In genomic region chr6:53692172-53692571, GRCh38 we compare ENCODE assay signal across 24 cellular contexts. TPM values are rescaled to one million over a fixed set of nuclear protein-coding genes. Genes with fewer than 3 reads are reported as not detected.
DNase-seq lines count a peak whose midpoint lies in the region; ATAC-seq and TF ChIP-seq lines count a peak whose summit lies in the region.
"Had no signal": no experiment of that assay in that cellular context is flagged by ENCODE, and none has a peak within 500 bp of the region (broad histone marks: within the 10 kb centered on the region; RNA-seq: fewer than 3 reads in every experiment).

No MANE protein-coding gene starts in this region.

- H3K4me1 ChIP-seq in gastrocnemius medialis = peaks cover 18 to 29% of the 10 kb centered on the region in 2 donors
- H3K4me1 ChIP-seq: SJSA1 had no signal

- intact Hi-C loops in gastrocnemius medialis (cut with DNase I; ENCODE audit: low total_unique reads) = no loop called here

- no peak for TF ChIP-seq CTCF in gastrocnemius medialis (IDR thresholded peaks at IDR 0.05 in 4 of 5, conservative IDR thresholded peaks at IDR 0.05 in 1 of 5)

- no peaks in the 10 kb centered on the region for H3K27me3 ChIP-seq in gastrocnemius medialis
- H3K27me3 ChIP-seq: body of pancreas, SJSA1 had no signal

- ATAC-seq in GM18870 (IDR thresholded peaks at IDR 0.05; ENCODE audit: unreplicated experiment) = peak; percentile 27
- peak; percentile 38 for ATAC-seq in GM21447 (IDR thresholded peaks at IDR 0.05; ENCODE audit: unreplicated experiment)
- peak; percentile 49 for ATAC-seq in HG03354 (IDR thresholded peaks at IDR 0.05; ENCODE audit: poor library complexity, severe bottlenecking, unreplicated experiment)
- ATAC-seq in gastrocnemius medialis = no peak
- no peak for ATAC-seq in GM18502 (IDR thresholded peaks at IDR 0.05; ENCODE audit: poor library complexity, unreplicated experiment)
- ATAC-seq in GM18868 (IDR thresholded peaks at IDR 0.05; ENCODE audit: unreplicated experiment) = no peak
- ATAC-seq: body of pancreas, natural killer cell had no signal

- in situ Hi-C loops in gastrocnemius medialis (cut with MboI; ENCODE audit: low sequenced_read_pairs in 4 of 4) = no loop called here

- peak overlapping the region in 1 of 4 donors; percentile 6 for H3K4me3 ChIP-seq in gastrocnemius medialis
- H3K4me3 ChIP-seq: body of pancreas, SJSA1 had no signal

- H3K27ac ChIP-seq in gastrocnemius medialis = peak overlapping the region; percentile 53 to 70 (median 61)
- H3K27ac ChIP-seq: body of pancreas, SJSA1 had no signal

- H3K9me3 ChIP-seq in gastrocnemius medialis = no peaks in the 10 kb centered on the region
- H3K9me3 ChIP-seq: body of pancreas, SJSA1 had no signal

- DNase-seq in gastrocnemius medialis = no peak
- no peak for DNase-seq in NCI-H1105 (lab: John Stamatoyannopoulos, UW)
- DNase-seq: activated B cell treated with CpG ODN at 0.5 μM for 24 hours; activated CD8-positive, alpha-beta memory T cell treated with anti-CD3 and anti-CD28 coated beads for 24 hours; activated naive CD8-positive, alpha-beta T cell treated with anti-CD3 and anti-CD28 coated beads for 36 hours; AML-193; body of pancreas; cortex of kidney; EL; kidney glomerular epithelial cell; mesenchymal stem cell; natural killer cell; NCI-H2029 treated with DMSO at 0.1 percent for 48 hours; NCI-H510A; posterior cingulate gyrus; T-helper 2 cell had no signal

- no peak for TF ChIP-seq POLR2A in gastrocnemius medialis (IDR thresholded peaks at IDR 0.05)

- no peaks in the 10 kb centered on the region for H3K36me3 ChIP-seq in gastrocnemius medialis
- H3K36me3 ChIP-seq: SJSA1 had no signal

RNA-seq across cellular contexts. Expression of gene KLHL31, which starts 26.6 kb away (rescaled TPM):
- total RNA-seq in gastrocnemius medialis = 10 to 100 TPM; 11.5 to 76.1 (median 25.6) TPM
- total RNA-seq: endothelial cell of umbilical vein, OCI-LY7 had no signal

Comparison
In these comparisons a context has a peak if more than half of its experiments do, and no peak if none do; other contexts are left out.
1. ATAC-seq: peak in GM18870 (single experiment), GM21447 (single experiment) and HG03354 (single experiment); none in gastrocnemius medialis (0 of 2), GM18502 (single experiment) and GM18868 (single experiment).